In genomic region chr2:43135583-43135982, GRCh38 we compare ENCODE assay signal across 9 cellular contexts.
A peak's percentile ranks its signal among the peaks of the same experiment; 100 is the strongest.
DNase-seq lines count a peak whose midpoint lies in the region; ATAC-seq and TF ChIP-seq lines count a peak whose summit lies in the region.
"Had no signal": no experiment of that assay in that cellular context is flagged by ENCODE, and none has a peak within 500 bp of the region (broad histone marks: within the 10 kb centered on the region; RNA-seq: fewer than 3 reads in every experiment).

No MANE protein-coding gene starts in this region.

- peaks cover 91% of the 10 kb centered on the region for H3K4me1 Mint-ChIP-seq in activated naive CD8-positive, alpha-beta T cell (ENCODE audit: low read depth)

- H3K27ac ChIP-seq in right atrium auricular region: peak overlapping the region in 1 of 2 donors; percentile 42
- no peak overlapping the region for H3K27ac ChIP-seq in mesenchymal stem cell (ENCODE audit: low read length, poor library complexity, severe bottlenecking)
- H3K27ac ChIP-seq in urinary bladder (ENCODE audit: low read depth): peak overlapping the region; percentile 28
- no peak overlapping the region for H3K27ac ChIP-seq in foreskin keratinocyte

- peak overlapping the region in 1 of 2 experiments; percentile 13 for H3K4ac ChIP-seq in mesenchymal stem cell (ENCODE audit: low read depth in 1 of 2, low read length in 2 of 2)

- H2BK120ac ChIP-seq in mesenchymal stem cell (ENCODE audit: low read depth, low read length): no peak overlapping the region

- no peak overlapping the region for H3K23ac ChIP-seq in mesenchymal stem cell (ENCODE audit: low read length in 2 of 2)

- no peak overlapping the region for H3K9ac ChIP-seq in mesenchymal stem cell (ENCODE audit: low read length)

- H3K79me1 ChIP-seq in mesenchymal stem cell (replicated peaks; ENCODE audit: low read length, poor library complexity, severe bottlenecking): no peaks in the 10 kb centered on the region

- H3K4me3 ChIP-seq in right atrium auricular region (no peak overlapping the region), mesenchymal stem cell (ENCODE audit: insufficient read depth in 1 of 2, low read depth in 1 of 2, low read length in 2 of 2) (no peak overlapping the region), urinary bladder (ENCODE audit: low read depth, low read length) (no peak overlapping the region)

- ATAC-seq in left cardiac atrium: no peak
- ATAC-seq in foreskin keratinocyte: no peak
- no peak for ATAC-seq in HG03135 (IDR thresholded peaks at IDR 0.05; ENCODE audit: unreplicated experiment)
- ATAC-seq in HG02840 (IDR thresholded peaks at IDR 0.05; ENCODE audit: low FRiP score, unreplicated experiment): no peak

- no peaks in the 10 kb centered on the region for H3K9me3 ChIP-seq in right atrium auricular region
- no peaks in the 10 kb centered on the region for H3K9me3 ChIP-seq in mesenchymal stem cell (ENCODE audit: control insufficient read depth, low read length)

- H2AK5ac ChIP-seq in mesenchymal stem cell (ENCODE audit: low read length, severe bottlenecking): no peak overlapping the region

- TF ChIP-seq CTCF in right atrium auricular region (IDR thresholded peaks at IDR 0.05): no peak
- no peak for TF ChIP-seq CTCF in foreskin keratinocyte (conservative IDR thresholded peaks at IDR 0.05)

- H2BK12ac ChIP-seq in mesenchymal stem cell (ENCODE audit: low read length in 2 of 2): peak overlapping the region in 1 of 2 experiments; percentile 39

- H3K27me3 ChIP-seq in right atrium auricular region (no peaks in the 10 kb centered on the region), mesenchymal stem cell (ENCODE audit: control insufficient read depth in 1 of 2, insufficient read depth in 1 of 2, low read length in 2 of 2) (no peaks in the 10 kb centered on the region), foreskin keratinocyte (no peaks in the 10 kb centered on the region)

- H3K14ac ChIP-seq in mesenchymal stem cell (ENCODE audit: low read length in 2 of 2): no peak overlapping the region

- H2BK15ac ChIP-seq in mesenchymal stem cell (ENCODE audit: low read depth, poor library complexity, severe bottlenecking): peak overlapping the region; percentile 44

- H3K27ac Mint-ChIP-seq in activated naive CD8-positive, alpha-beta T cell: peak overlapping the region; percentile 91

- H4K8ac ChIP-seq in mesenchymal stem cell (ENCODE audit: low read length): no peak overlapping the region

- no peak overlapping the region for H3K4me2 ChIP-seq in mesenchymal stem cell (ENCODE audit: low read length, poor library complexity, severe bottlenecking)

- H3K36me3 ChIP-seq in right atrium auricular region (no peaks in the 10 kb centered on the region), mesenchymal stem cell (ENCODE audit: control insufficient read depth in 1 of 2, insufficient read depth in 2 of 2, low read depth in 1 of 2, low read length in 2 of 2) (no peaks in the 10 kb centered on the region), urinary bladder (ENCODE audit: insufficient read depth) (no peaks in the 10 kb centered on the region)

- 96% methylated on average over 6 of the region's 6 CpGs for WGBS in mesenchymal stem cell
- WGBS in urinary bladder: 83% methylated on average over 6 of the region's 6 CpGs

- H3K36me3 Mint-ChIP-seq in activated naive CD8-positive, alpha-beta T cell: no peaks in the 10 kb centered on the region

- H3K4me1 ChIP-seq in right atrium auricular region: peaks cover 0 to 69% of the 10 kb centered on the region in 2 donors
- peaks cover 21% of the 10 kb centered on the region for H3K4me1 ChIP-seq in mesenchymal stem cell (ENCODE audit: control insufficient read depth, insufficient read depth, low read depth, low read length)
- no peaks in the 10 kb centered on the region for H3K4me1 ChIP-seq in urinary bladder (ENCODE audit: insufficient read depth)
- H3K4me1 ChIP-seq in foreskin keratinocyte: peaks cover 10% of the 10 kb centered on the region

- no peaks in the 10 kb centered on the region for H3K27me3 Mint-ChIP-seq in activated naive CD8-positive, alpha-beta T cell

- no peak overlapping the region for H2BK5ac ChIP-seq in mesenchymal stem cell (ENCODE audit: low read depth, low read length, poor library complexity, severe bottlenecking)

- peak overlapping the region; percentile 59 for H3K4me3 Mint-ChIP-seq in activated naive CD8-positive, alpha-beta T cell

- DNase-seq in left cardiac atrium (peak; percentile 29), right atrium auricular region (ENCODE audit: low spot score) (no peak), mesenchymal stem cell (no peak), foreskin keratinocyte (no peak)
- DNase-seq: hippocampal formation had no signal

- peak overlapping the region; percentile 5 to 42 for H3K18ac ChIP-seq in mesenchymal stem cell (ENCODE audit: low read depth in 1 of 2, low read length in 2 of 2)

- intact Hi-C loops in left cardiac atrium (cut with DNase I): loop anchor here (10.0 kb wide), 2 partner anchors 89 to 349 kb away; partner anchors contain the start of gene ZFP36L2 (in 1 of the 2)

- no peak overlapping the region for H2AFZ ChIP-seq in mesenchymal stem cell (ENCODE audit: low read depth, low read length)

- H4K91ac ChIP-seq in mesenchymal stem cell (ENCODE audit: low read length): no peak overlapping the region

- no peaks in the 10 kb centered on the region for H3K9me3 Mint-ChIP-seq in activated naive CD8-positive, alpha-beta T cell (ENCODE audit: low read depth)
